Comparison of ENCODE assay signal across 8 cellular contexts in the genomic region with DNA sequence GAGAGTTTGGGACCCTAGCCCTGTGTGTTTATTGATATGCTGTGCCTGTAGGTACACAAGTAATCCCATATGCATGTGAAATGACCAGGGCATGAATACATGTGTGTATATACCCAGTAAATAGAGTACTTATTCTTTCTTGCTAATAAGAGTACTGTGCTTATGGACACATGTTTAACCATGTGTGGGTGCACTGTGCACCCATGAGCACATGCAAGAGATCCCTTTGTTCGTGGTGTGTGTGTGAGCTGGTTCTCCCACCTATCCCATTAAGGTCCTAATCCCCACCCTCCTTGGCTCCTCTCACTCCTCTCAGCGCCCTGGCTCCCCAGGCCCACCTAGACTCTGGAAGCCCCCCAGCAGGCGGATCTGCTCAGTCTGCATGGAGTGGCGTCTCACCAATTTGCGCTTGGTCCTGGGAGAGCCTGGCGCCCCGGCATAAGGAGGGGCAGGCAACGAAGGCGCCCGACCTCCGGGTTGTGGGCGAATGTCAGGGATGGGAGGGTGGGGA. TPM values are rescaled to one million over a fixed set of nuclear protein-coding genes. Genes with fewer than 3 reads are reported as not detected.
DNase-seq lines count a peak whose midpoint lies in the region; ATAC-seq and TF ChIP-seq lines count a peak whose summit lies in the region.

No MANE protein-coding gene starts in this region.

- H3K27ac Mint-ChIP-seq in IgD-negative memory B cell, result peak overlapping the region in 1 of 3 donors; percentile 41
- peak overlapping the region; percentile 25 for H3K27ac Mint-ChIP-seq in dendritic cell treated with granulocyte-macrophage colony-stimulating factor and Interleukin-4, amounts not matched to agents 40 ng/mL and 50 ng/mL, for 4 days
- H3K27ac Mint-ChIP-seq in naive thymus-derived CD8-positive, alpha-beta T cell, result peak overlapping the region; percentile 64 to 99 (median 90)

- DNase-seq in AG09309 (ENCODE audit: low read depth), result no peak
- peak in 1 of 10 donors; percentile 15 for DNase-seq in naive thymus-derived CD8-positive, alpha-beta T cell
- DNase-seq in 8988T, result no peak

- H3K4me3 Mint-ChIP-seq in IgD-negative memory B cell, result peak overlapping the region; percentile 91 to 99 (median 96)
- peak overlapping the region; percentile 78 for H3K4me3 Mint-ChIP-seq in dendritic cell treated with granulocyte-macrophage colony-stimulating factor and Interleukin-4, amounts not matched to agents 40 ng/mL and 50 ng/mL, for 4 days
- H3K4me3 Mint-ChIP-seq in naive thymus-derived CD8-positive, alpha-beta T cell, result peak overlapping the region; percentile 67 to 99 (median 94)

- no peaks in the 10 kb centered on the region for H3K9me3 Mint-ChIP-seq in IgD-negative memory B cell
- H3K9me3 Mint-ChIP-seq in dendritic cell treated with granulocyte-macrophage colony-stimulating factor and Interleukin-4, amounts not matched to agents 40 ng/mL and 50 ng/mL, for 4 days, result no peaks in the 10 kb centered on the region
- H3K9me3 Mint-ChIP-seq in naive thymus-derived CD8-positive, alpha-beta T cell, result no peaks in the 10 kb centered on the region

- H3K4me3 ChIP-seq in AG09309 (ENCODE audit: control insufficient read depth, low read depth, low read length), result peak overlapping the region; percentile 75

- ATAC-seq in naive thymus-derived CD8-positive, alpha-beta T cell, result no peak
- ATAC-seq in GM21515 (IDR thresholded peaks at IDR 0.05; ENCODE audit: unreplicated experiment), result no peak
- no peak for ATAC-seq in GM19452 (IDR thresholded peaks at IDR 0.05; ENCODE audit: unreplicated experiment)
- ATAC-seq in HG03139 (IDR thresholded peaks at IDR 0.05; ENCODE audit: unreplicated experiment), result no peak

- no peaks in the 10 kb centered on the region for H3K36me3 Mint-ChIP-seq in IgD-negative memory B cell
- peaks cover 15% of the 10 kb centered on the region for H3K36me3 Mint-ChIP-seq in dendritic cell treated with granulocyte-macrophage colony-stimulating factor and Interleukin-4, amounts not matched to agents 40 ng/mL and 50 ng/mL, for 4 days (ENCODE audit: low read depth)
- H3K36me3 Mint-ChIP-seq in naive thymus-derived CD8-positive, alpha-beta T cell, result no peaks in the 10 kb centered on the region

- H3K4me1 Mint-ChIP-seq in IgD-negative memory B cell, result peaks cover 53 to 62% (median 54%) of the 10 kb centered on the region in 3 donors
- H3K4me1 Mint-ChIP-seq in dendritic cell treated with granulocyte-macrophage colony-stimulating factor and Interleukin-4, amounts not matched to agents 40 ng/mL and 50 ng/mL, for 4 days (ENCODE audit: low read depth), result peaks cover 92% of the 10 kb centered on the region
- peaks cover 49 to 88% (median 74%) of the 10 kb centered on the region in 4 donors for H3K4me1 Mint-ChIP-seq in naive thymus-derived CD8-positive, alpha-beta T cell

- POLR2A ChIA-PET in naive thymus-derived CD8-positive, alpha-beta T cell (lab: Charles Lee), result interaction anchor here (0.7 to 17.9 kb wide), 6 partner anchors 29 to 101 kb away, joined by 3 to 462 read pairs (median 74); a partner anchor contains a TSS

- no peak for TF ChIP-seq CTCF in AG09309 (IDR thresholded peaks at IDR 0.05; ENCODE audit: control insufficient read depth, insufficient read depth, low read depth, low read length, missing control alignments)

- peaks cover 1% of the 10 kb centered on the region for H3K27me3 Mint-ChIP-seq in IgD-negative memory B cell
- peaks cover 29% of the 10 kb centered on the region for H3K27me3 Mint-ChIP-seq in dendritic cell treated with granulocyte-macrophage colony-stimulating factor and Interleukin-4, amounts not matched to agents 40 ng/mL and 50 ng/mL, for 4 days
- no peaks in the 10 kb centered on the region for H3K27me3 Mint-ChIP-seq in naive thymus-derived CD8-positive, alpha-beta T cell

- intact Hi-C loops in dendritic cell treated with granulocyte-macrophage colony-stimulating factor and Interleukin-4, amounts not matched to agents 40 ng/mL and 50 ng/mL, for 4 days (cut with micrococcal nuclease), result no loop called here

RNA-seq across cellular contexts. Expression of a gene that starts 2.2 kb away (rescaled TPM):
- 12.8 TPM for polyA plus RNA-seq in IgD-negative memory B cell
- total RNA-seq in naive thymus-derived CD8-positive, alpha-beta T cell, result 10 to 100 TPM; 54.6 to 59.4 TPM
- 10 to 100 TPM; 26.3 to 31.7 (median 29.3) TPM for polyA plus RNA-seq in naive thymus-derived CD8-positive, alpha-beta T cell

RNA-seq across cellular contexts. Expression of a gene that starts 4.4 kb away (rescaled TPM):
- polyA plus RNA-seq in IgD-negative memory B cell, result 0.64 TPM
- 1 to 10 TPM in 1 of 2 experiments, under 1 TPM in 1; 0.96 to 1.6 TPM for total RNA-seq in naive thymus-derived CD8-positive, alpha-beta T cell
- under 1 TPM; 0.12 to 0.38 (median 0.25) TPM for polyA plus RNA-seq in naive thymus-derived CD8-positive, alpha-beta T cell

RNA-seq across cellular contexts. Expression of a gene that starts 4.5 kb away (rescaled TPM):
- polyA plus RNA-seq in IgD-negative memory B cell, result 64.0 TPM
- total RNA-seq in naive thymus-derived CD8-positive, alpha-beta T cell, result 10 to 100 TPM; 32.5 to 34.4 TPM
- polyA plus RNA-seq in naive thymus-derived CD8-positive, alpha-beta T cell, result 100 to 1,000 TPM in 1 of 3 donors, 10 to 100 TPM in 2; 98.4 to 101 (median 98.6) TPM

RNA-seq across cellular contexts. Expression of a gene that starts 32.7 kb away (rescaled TPM):
- polyA plus RNA-seq in IgD-negative memory B cell, result 183 TPM
- 100 to 1,000 TPM; 135 to 138 TPM for total RNA-seq in naive thymus-derived CD8-positive, alpha-beta T cell
- polyA plus RNA-seq in naive thymus-derived CD8-positive, alpha-beta T cell, result 100 to 1,000 TPM; 127 to 191 (median 148) TPM

RNA-seq across cellular contexts. Expression of a gene that starts 36.4 kb away (rescaled TPM):
- polyA plus RNA-seq in IgD-negative memory B cell, result 3,579 TPM
- 100 to 1,000 TPM; 836 to 848 TPM for total RNA-seq in naive thymus-derived CD8-positive, alpha-beta T cell
- 1,000 to 10,000 TPM; 4,009 to 5,114 (median 5,016) TPM for polyA plus RNA-seq in naive thymus-derived CD8-positive, alpha-beta T cell
